Comparison of ENCODE assay signal across 13 cellular contexts in the genomic region with DNA sequence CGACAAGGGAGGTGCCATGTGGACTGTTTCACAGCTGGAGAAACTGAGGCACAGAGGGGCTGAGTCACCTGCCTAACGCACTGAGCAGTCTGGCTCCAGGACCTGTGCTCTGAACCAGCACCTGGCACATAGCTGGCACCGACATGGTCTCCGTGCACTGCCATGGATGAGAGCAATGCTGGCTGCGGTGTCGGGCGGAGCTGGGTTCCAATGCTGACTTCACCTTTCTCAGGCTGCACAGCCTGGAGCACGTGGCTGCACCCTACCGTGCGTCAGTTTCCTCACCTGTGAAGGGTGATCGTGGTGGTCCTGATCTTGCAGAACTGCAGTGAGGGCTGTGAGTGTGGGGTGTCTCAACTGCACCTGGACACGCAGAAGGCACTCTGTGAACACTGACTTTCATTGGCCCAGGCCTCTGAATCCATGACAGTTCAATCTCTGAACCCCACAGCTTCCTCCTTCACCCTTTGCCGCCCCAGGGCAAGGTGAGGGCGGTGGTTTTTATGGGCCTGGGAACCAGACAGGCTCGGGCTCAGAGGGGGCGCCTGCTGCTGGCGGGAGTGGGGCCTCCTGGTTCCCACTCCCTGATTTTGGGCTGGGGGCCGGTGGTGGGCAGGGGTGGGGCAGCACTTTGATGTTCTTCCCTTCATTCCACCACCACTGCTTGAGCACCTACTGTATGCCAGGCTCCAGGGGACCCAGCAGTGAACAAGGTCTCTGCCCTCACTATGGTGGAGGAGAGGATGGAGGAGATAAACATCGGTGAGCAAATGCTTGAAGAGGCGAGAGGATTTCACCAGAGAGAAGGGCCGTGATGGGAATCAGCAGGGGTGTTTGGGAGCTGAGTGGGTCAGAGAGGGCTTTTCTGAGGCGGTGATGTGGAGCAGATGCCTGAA.
DNase-seq lines count a peak whose midpoint lies in the region; ATAC-seq and TF ChIP-seq lines count a peak whose summit lies in the region.
"Had no signal": no experiment of that assay in that cellular context is flagged by ENCODE, and none has a peak within 500 bp of the region (broad histone marks: within the 10 kb centered on the region; RNA-seq: fewer than 3 reads in every experiment).

No MANE protein-coding gene starts in this region.

- no peaks in the 10 kb centered on the region for H3K36me3 ChIP-seq in prostate gland
- H3K36me3 ChIP-seq: HAP-1 had no signal

- H3K4me3 Mint-ChIP-seq in natural killer cell treated with Interleukin-12 subunit alpha and Interleukin-12 subunit beta and Interleukin-15 and Interleukin-18, amount 100 ng/mL, for 72 hours, result peak overlapping the region; percentile 10
- no peak overlapping the region for H3K4me3 Mint-ChIP-seq in natural killer cell

- peaks cover 5 to 6% of the 10 kb centered on the region in 2 donors for H3K27me3 Mint-ChIP-seq in natural killer cell treated with Interleukin-12 subunit alpha and Interleukin-12 subunit beta and Interleukin-15 and Interleukin-18, amount 100 ng/mL, for 72 hours
- peaks cover 33 to 44% of the 10 kb centered on the region in 2 donors for H3K27me3 Mint-ChIP-seq in natural killer cell (ENCODE audit: low read depth in 2 of 2)

- H3K9me3 Mint-ChIP-seq in natural killer cell treated with Interleukin-12 subunit alpha and Interleukin-12 subunit beta and Interleukin-15 and Interleukin-18, amount 100 ng/mL, for 72 hours, result no peaks in the 10 kb centered on the region
- no peaks in the 10 kb centered on the region for H3K9me3 Mint-ChIP-seq in natural killer cell
- H3K9me3 Mint-ChIP-seq: activated T-helper 2 cell treated with anti-CD3 and anti-CD28 coated beads, Interferon-gamma antibody, Interleukin-2, Interleukin-4, amounts not matched to agents 10 μg/mL and 5 μg/mL and 100 μg/mL, durations not matched to agents 14 hours and 24 hours and 36 hours had no signal

- intact Hi-C loops in natural killer cell (cut with micrococcal nuclease) (no loop called here), left ventricle myocardium superior (cut with micrococcal nuclease) (no loop called here), prostate gland (cut with DNase I) (no loop called here)

- TF ChIP-seq POLR2A in prostate gland (IDR thresholded peaks at IDR 0.05), result no peak

- H3K27me3 ChIP-seq in prostate gland (replicated peaks; ENCODE audit: insufficient read depth), result no peaks in the 10 kb centered on the region

- no peaks in the 10 kb centered on the region for H3K36me3 Mint-ChIP-seq in natural killer cell treated with Interleukin-12 subunit alpha and Interleukin-12 subunit beta and Interleukin-15 and Interleukin-18, amount 100 ng/mL, for 72 hours
- no peaks in the 10 kb centered on the region for H3K36me3 Mint-ChIP-seq in natural killer cell

- ATAC-seq in natural killer cell treated with Interleukin-12 subunit alpha and Interleukin-12 subunit beta and Interleukin-15 and Interleukin-18, amount 100 ng/mL, for 72 hours, result no peak
- ATAC-seq in natural killer cell, result no peak
- no peak for ATAC-seq in left ventricle myocardium superior
- ATAC-seq in GM18517 (IDR thresholded peaks at IDR 0.05; ENCODE audit: unreplicated experiment), result no peak
- ATAC-seq: GM12878 had no signal

- peaks cover 8% of the 10 kb centered on the region for H3K4me1 ChIP-seq in prostate gland (replicated peaks)
- H3K4me1 ChIP-seq: HAP-1 had no signal

- peak overlapping the region; percentile 72 to 86 for H3K27ac Mint-ChIP-seq in natural killer cell treated with Interleukin-12 subunit alpha and Interleukin-12 subunit beta and Interleukin-15 and Interleukin-18, amount 100 ng/mL, for 72 hours
- H3K27ac Mint-ChIP-seq in natural killer cell, result no peak overlapping the region
- H3K27ac Mint-ChIP-seq: activated T-helper 2 cell treated with anti-CD3 and anti-CD28 coated beads, Interferon-gamma antibody, Interleukin-2, Interleukin-4, amounts not matched to agents 10 μg/mL and 5 μg/mL and 100 μg/mL, durations not matched to agents 14 hours and 24 hours and 36 hours had no signal

- no peaks in the 10 kb centered on the region for H3K9me3 ChIP-seq in prostate gland
- H3K9me3 ChIP-seq: HAP-1 had no signal

- no peak for DNase-seq in natural killer cell treated with Interleukin-12 subunit alpha and Interleukin-12 subunit beta and Interleukin-15 and Interleukin-18, amount 100 ng/mL, for 72 hours (ENCODE audit: low spot score)
- DNase-seq in natural killer cell (no peak), left ventricle myocardium superior (peak; percentile 39), prostate gland (ENCODE audit: low spot score) (no peak), A172 (ENCODE audit: low spot score) (no peak), medulla oblongata (ENCODE audit: extremely low spot score) (no peak), NCI-H1436 (lab: John Stamatoyannopoulos, UW) (no peak)
- DNase-seq: central memory CD4-positive, alpha-beta T cell; NCI-H2081 had no signal

- H3K4me1 Mint-ChIP-seq in natural killer cell treated with Interleukin-12 subunit alpha and Interleukin-12 subunit beta and Interleukin-15 and Interleukin-18, amount 100 ng/mL, for 72 hours (ENCODE audit: low read depth in 2 of 2), result peaks cover 52 to 63% of the 10 kb centered on the region in 2 donors
- peaks cover 9 to 28% of the 10 kb centered on the region in 2 donors for H3K4me1 Mint-ChIP-seq in natural killer cell

- no peak overlapping the region for H3K4me3 ChIP-seq in prostate gland
- H3K4me3 ChIP-seq: GM12878, HAP-1 had no signal

- 87% methylated on average over 22 of the region's 22 CpGs for WGBS in prostate gland

- TF ChIP-seq CTCF in natural killer cell (IDR thresholded peaks at IDR 0.05) (no peak), prostate gland (IDR thresholded peaks at IDR 0.05) (no peak)

- H3K27ac ChIP-seq in prostate gland, result peak overlapping the region; percentile 60 to 70

Comparison
In these comparisons a context has a peak if more than half of its experiments do, and no peak if none do; other contexts are left out.
1. H3K27ac Mint-ChIP-seq: peak in natural killer cell treated with Interleukin-12 subunit alpha and Interleukin-12 subunit beta and Interleukin-15 and Interleukin-18, amount 100 ng/mL, for 72 hours (2 of 2); none in natural killer cell (0 of 2).